Comparison of ENCODE assay signal across 20 cellular contexts in the genomic region with DNA sequence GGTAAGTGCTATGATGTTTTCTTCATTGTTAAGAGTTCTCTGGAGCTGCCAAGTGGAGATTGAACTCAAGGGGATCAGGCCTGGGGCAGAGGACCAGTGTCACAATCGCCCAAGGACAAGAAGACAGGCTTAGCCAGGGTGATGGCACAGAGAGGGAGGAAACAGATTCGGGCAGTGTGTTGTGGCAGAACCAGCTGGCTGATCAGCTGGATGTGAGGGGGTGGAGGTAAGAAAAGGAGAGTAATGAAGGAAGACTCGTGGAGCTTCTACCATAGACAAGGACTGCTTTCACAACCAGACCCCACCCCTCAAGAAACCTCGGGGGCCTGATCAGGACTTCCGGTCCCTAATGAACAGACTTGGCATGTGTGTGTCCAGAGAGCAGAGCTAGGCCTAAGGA.
"Had no signal": no experiment of that assay in that cellular context is flagged by ENCODE, and none has a peak within 500 bp of the region (broad histone marks: within the 10 kb centered on the region; RNA-seq: fewer than 3 reads in every experiment).

No MANE protein-coding gene starts in this region.

- DNase-seq: islet precursor cell; left ventricle myocardium inferior; mesendoderm; naive B cell; natural killer cell; nephron progenitor cell; retina; right cardiac atrium; stimulated activated CD4-positive, alpha-beta T cell treated with anti-CD3 and anti-CD28 coated beads, Interleukin-12 subunit alpha, Interleukin-12 subunit beta, amount 100 ng/mL, for 4 hours; stimulated activated CD4-positive, alpha-beta T cell treated with anti-CD3 and anti-CD28 coated beads, Interleukin-15, amount 100 ng/mL, for 24 hours; stimulated activated CD4-positive, alpha-beta T cell treated with anti-CD3 and anti-CD28 coated beads, Interleukin-4, amount 100 ng/mL, for 24 hours; stimulated activated naive CD8-positive, alpha-beta T cell treated with anti-CD3 and anti-CD28 coated beads, Interleukin-15, Interleukin-2, amounts not matched to agents 100 U/mL and 50 U/mL, for 24 hours; stomach; testis; thyroid gland; transverse colon; upper lobe of left lung had no signal

- ATAC-seq: natural killer cell; pancreas; right cardiac atrium; sciatic nerve; stimulated activated memory B cell treated with anti-CD40 and anti-IgM and Interleukin-4, amounts not matched to agents 10 μg/mL and 1 μg/mL and 100 μg/mL, for 72 hours; stimulated activated naive CD8-positive, alpha-beta T cell treated with anti-CD3 and anti-CD28 coated beads, Interleukin-15, Interleukin-2, amounts not matched to agents 100 U/mL and 50 U/mL, for 24 hours had no signal
